In genomic region chr19:19956431-19957075, GRCh38 we compare ENCODE assay signal across 21 cellular contexts. TPM values are rescaled to one million over a fixed set of nuclear protein-coding genes. Genes with fewer than 3 reads are reported as not detected.
DNase-seq lines count a peak whose midpoint lies in the region; ATAC-seq and TF ChIP-seq lines count a peak whose summit lies in the region.
"Had no signal": no experiment of that assay in that cellular context is flagged by ENCODE, and none has a peak within 500 bp of the region (broad histone marks: within the 10 kb centered on the region; RNA-seq: fewer than 3 reads in every experiment).

No MANE protein-coding gene starts in this region.

- peak overlapping the region; percentile 56 for H3K56ac ChIP-seq in mesendoderm (ENCODE audit: low read length)

- peak overlapping the region; percentile 28 for H3K4me3 Mint-ChIP-seq in endodermal cell
- H3K4me3 Mint-ChIP-seq: activated naive CD8-positive, alpha-beta T cell treated with anti-CD3 and anti-CD28 coated beads, Interleukin-2, amount 10 ng/mL, durations not matched to agents 7 days and 5 days had no signal

- ATAC-seq in GM19397 (IDR thresholded peaks at IDR 0.05; ENCODE audit: unreplicated experiment), result no peak

- H2BK5ac ChIP-seq in mesendoderm (ENCODE audit: low read length), result no peak overlapping the region

- no peak overlapping the region for H3K23ac ChIP-seq in mesendoderm (ENCODE audit: low read length)

- H3K27ac Mint-ChIP-seq in endodermal cell, result no peak overlapping the region
- H3K27ac Mint-ChIP-seq: activated naive CD8-positive, alpha-beta T cell treated with anti-CD3 and anti-CD28 coated beads, Interleukin-2, amount 10 ng/mL, durations not matched to agents 7 days and 5 days had no signal

- no peaks in the 10 kb centered on the region for H3K79me1 ChIP-seq in mesendoderm (ENCODE audit: low read length)

- H4K8ac ChIP-seq in mesendoderm (ENCODE audit: low read depth, low read length), result no peak overlapping the region

- H3K36me3 ChIP-seq in endodermal cell (ENCODE audit: control insufficient read depth, insufficient read depth, low read length) (no peaks in the 10 kb centered on the region), mesendoderm (ENCODE audit: control insufficient read depth, insufficient read depth, low read length) (no peaks in the 10 kb centered on the region), spleen (no peaks in the 10 kb centered on the region)
- H3K36me3 ChIP-seq: prostate gland had no signal

- TF ChIP-seq CTCF in endodermal cell (conservative IDR thresholded peaks at IDR 0.05), result no peak
- no peak for TF ChIP-seq CTCF in spleen (IDR thresholded peaks at IDR 0.05 in 8 of 11, conservative IDR thresholded peaks at IDR 0.05 in 3 of 11)

- H3K27ac ChIP-seq in endodermal cell (ENCODE audit: low read depth, low read length) (no peak overlapping the region), mesendoderm (ENCODE audit: low read depth, low read length) (no peak overlapping the region), spleen (no peak overlapping the region)
- H3K27ac ChIP-seq: coronary artery, prostate gland had no signal

- no peak overlapping the region for H4K5ac ChIP-seq in mesendoderm (ENCODE audit: low read length)

- no peak overlapping the region for H3K4me3 ChIP-seq in endodermal cell (ENCODE audit: low read length)
- H3K4me3 ChIP-seq in mesendoderm (ENCODE audit: low read length), result no peak overlapping the region
- H3K4me3 ChIP-seq in spleen, result no peak overlapping the region
- H3K4me3 ChIP-seq: coronary artery, lung, prostate gland had no signal

- no peak overlapping the region for H3K18ac ChIP-seq in mesendoderm (ENCODE audit: low read length)

- peaks cover 2% of the 10 kb centered on the region for H3K4me1 Mint-ChIP-seq in endodermal cell

- peaks cover 2% of the 10 kb centered on the region for H3K27me3 Mint-ChIP-seq in endodermal cell (ENCODE audit: insufficient read depth)
- H3K27me3 Mint-ChIP-seq: activated naive CD8-positive, alpha-beta T cell treated with anti-CD3 and anti-CD28 coated beads, Interleukin-2, amount 10 ng/mL, durations not matched to agents 7 days and 5 days; naive B cell had no signal

- intact Hi-C loops in spleen (cut with DNase I; ENCODE audit: low total_unique reads), result no loop called here

- no peaks in the 10 kb centered on the region for H3K36me3 Mint-ChIP-seq in endodermal cell (ENCODE audit: low read depth)
- H3K36me3 Mint-ChIP-seq: brain, naive B cell had no signal

- H3K9me3 ChIP-seq in endodermal cell (ENCODE audit: control insufficient read depth, low read length), result peaks cover 13% of the 10 kb centered on the region
- no peaks in the 10 kb centered on the region for H3K9me3 ChIP-seq in spleen
- H3K9me3 ChIP-seq: prostate gland had no signal

- no peak overlapping the region for H2BK15ac ChIP-seq in mesendoderm (replicated peaks; ENCODE audit: low read depth)

- no peak for TF ChIP-seq POLR2A in spleen (IDR thresholded peaks at IDR 0.05)

- H3K9ac ChIP-seq in endodermal cell (ENCODE audit: extremely low read depth, low read length, poor library complexity, severe bottlenecking) (no peak overlapping the region), mesendoderm (ENCODE audit: low read length) (peak overlapping the region; percentile 16)

- DNase-seq in ELF-1 (ENCODE audit: low read depth, low spot score), result peak; percentile 49
- peak; percentile 25 for DNase-seq in NAMALWA (ENCODE audit: low spot score)
- peak; percentile 78 for DNase-seq in endodermal cell
- peak; percentile 94 for DNase-seq in mesendoderm
- no peak for DNase-seq in spleen
- no peak for DNase-seq in dermis blood vessel endothelial cell
- DNase-seq in T1000 (lab: John Stamatoyannopoulos, UW), result no peak
- DNase-seq: activated CD8-positive, alpha-beta memory T cell treated with anti-CD3 and anti-CD28 coated beads for 24 hours; activated naive CD8-positive, alpha-beta T cell treated with anti-CD3 and anti-CD28 coated beads, Interleukin-2, amount 10 ng/mL, durations not matched to agents 7 days and 5 days; Calu3; foreskin melanocyte; Kasumi-1; naive B cell; NCI-H1417 treated with DMSO at 0.1 percent for 48 hours; NCI-H2227 treated with DMSO at 0.1 percent for 48 hours; stimulated activated CD4-positive, alpha-beta T cell treated with anti-CD3 and anti-CD28 coated beads, Interleukin-12 subunit alpha, Interleukin-12 subunit beta, amount 100 ng/mL, for 4 hours had no signal

- no peaks in the 10 kb centered on the region for H3K27me3 ChIP-seq in endodermal cell (ENCODE audit: control insufficient read depth, insufficient read depth, low read length, poor library complexity, severe bottlenecking)
- no peaks in the 10 kb centered on the region for H3K27me3 ChIP-seq in mesendoderm (ENCODE audit: insufficient read depth, low read length, poor library complexity)
- H3K27me3 ChIP-seq in spleen (replicated peaks in 1 of 7), result no peaks in the 10 kb centered on the region

- no peak overlapping the region for H2AK5ac ChIP-seq in mesendoderm (ENCODE audit: low read length)

- H3K4ac ChIP-seq in mesendoderm (ENCODE audit: low read depth, low read length), result no peak overlapping the region

- WGBS in endodermal cell (ENCODE audit: insufficient coverage in 1 of 2, insufficient read length in 1 of 2), 2 experiments, result 83 to 85% methylated on average over 8 to 15 of the region's 15 CpGs
- no CpG with 5 or more reads among the region's 15 CpGs for WGBS in mesendoderm (ENCODE audit: extremely low coverage, insufficient coverage, low lambda C conversion rate)
- WGBS in spleen, 5 donors, result 60 to 68% (median 63%) methylated on average over 11 to 15 of the region's 15 CpGs

- no peaks in the 10 kb centered on the region for H3K4me1 ChIP-seq in endodermal cell (ENCODE audit: control insufficient read depth, insufficient read depth, low read length)
- H3K4me1 ChIP-seq in mesendoderm (ENCODE audit: control insufficient read depth, low read depth, low read length), result no peaks in the 10 kb centered on the region
- peaks cover 0 to 6% (median 2%) of the 10 kb centered on the region in 6 donors for H3K4me1 ChIP-seq in spleen
- H3K4me1 ChIP-seq: prostate gland had no signal

- H3K4me2 ChIP-seq in mesendoderm (ENCODE audit: low read length), result no peak overlapping the region

- no peak overlapping the region for H2BK120ac ChIP-seq in mesendoderm (ENCODE audit: low read depth, low read length)

- no peaks in the 10 kb centered on the region for H3K79me2 ChIP-seq in mesendoderm (ENCODE audit: control insufficient read depth, insufficient read depth, low read length)

- peaks cover 15% of the 10 kb centered on the region for H3K9me3 Mint-ChIP-seq in endodermal cell
- H3K9me3 Mint-ChIP-seq: brain, naive B cell had no signal

RNA-seq across cellular contexts. Expression of gene ZNF93, which starts 55.8 kb away (rescaled TPM):
- total RNA-seq in endodermal cell (10 to 100 TPM; 47.7 to 53.3 TPM), spleen (10 to 100 TPM in 3 of 7 donors, 1 to 10 TPM in 4; 4.7 to 21.7 (median 7.9) TPM), dermis blood vessel endothelial cell (6.0 and 11.7 TPM in 2 replicates)
- 33.8 TPM for polyA plus RNA-seq in endodermal cell (2013, experiment 1 of 2)
- polyA plus RNA-seq in endodermal cell (2013, experiment 2 of 2), result 33.3 TPM
- 57.2 TPM for polyA plus RNA-seq in mesendoderm (2013, experiment 1 of 2)
- polyA plus RNA-seq in mesendoderm (2013, experiment 2 of 2), result 58.1 TPM
- polyA plus RNA-seq in spleen, result 1 to 10 TPM; 2.3 to 4.2 (median 4.1) TPM

Comparison
In these comparisons a context has a peak if more than half of its experiments do, and no peak if none do; other contexts are left out.
1. DNase-seq: peak in ELF-1 (single experiment), NAMALWA (single experiment), endodermal cell (single experiment) and mesendoderm (single experiment); none in spleen (single experiment), dermis blood vessel endothelial cell (single experiment) and T1000 (single experiment).